Comparison of ENCODE assay signal across 8 cellular contexts in the genomic region with DNA sequence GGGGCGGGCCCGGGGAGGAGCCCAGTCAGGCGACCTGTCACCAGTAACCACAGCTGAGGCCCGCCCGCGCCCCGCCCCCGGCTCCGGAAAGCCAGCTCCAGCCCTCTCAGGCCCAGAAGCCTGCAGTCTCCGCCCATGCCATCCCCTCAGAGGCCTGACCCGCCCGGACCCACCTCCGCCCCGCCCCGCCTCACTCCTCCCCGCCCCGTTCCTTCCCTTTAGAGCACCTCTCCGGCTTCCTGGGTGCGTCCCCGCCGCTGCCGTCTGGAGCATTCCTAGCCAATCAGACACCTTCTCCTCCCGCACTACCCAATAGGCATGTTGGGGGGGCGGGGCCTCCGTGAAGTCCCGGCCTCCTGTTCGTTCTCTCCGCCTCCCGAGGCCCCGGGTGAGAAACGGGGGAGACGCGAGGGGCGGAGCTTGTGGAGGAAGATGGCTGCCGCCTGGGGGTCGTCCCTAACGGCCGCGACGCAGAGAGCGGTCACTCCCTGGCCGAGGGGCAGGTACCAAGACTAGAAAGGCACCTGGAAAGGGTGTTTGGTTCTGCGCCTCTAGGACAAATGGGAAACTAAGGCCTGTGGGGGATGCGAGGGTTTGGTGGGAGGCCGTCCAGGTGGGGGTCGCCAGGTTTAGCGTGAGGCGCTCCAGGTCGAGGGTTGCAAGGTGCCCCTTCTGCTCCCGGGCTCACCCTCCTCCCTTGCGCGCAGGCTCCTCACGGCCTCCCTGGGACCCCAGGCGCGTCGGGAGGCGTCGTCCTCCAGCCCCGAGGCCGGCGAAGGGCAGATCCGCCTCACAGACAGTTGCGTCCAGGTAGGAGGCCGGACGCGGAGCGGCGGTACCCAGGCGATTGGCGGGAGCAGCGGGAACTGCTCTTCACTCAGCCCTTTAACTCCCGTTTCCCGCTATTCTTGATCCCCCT. TPM values are rescaled to one million over a fixed set of nuclear protein-coding genes. Genes with fewer than 3 reads are reported as not detected.
DNase-seq lines count a peak whose midpoint lies in the region; ATAC-seq, FAIRE-seq and TF ChIP-seq lines count a peak whose summit lies in the region.

ISCA2 (plus strand) TSS at position 423 of the 919 bp plus-strand sequence; CDS start at position 433, 10 bp downstream.

- H3K79me2 ChIP-seq in keratinocyte (ENCODE audit: control insufficient read depth, insufficient read depth, low read length) = peaks cover 37% of the 10 kb centered on the region

- H3K27ac ChIP-seq in keratinocyte (ENCODE audit: control insufficient read depth, insufficient read depth, low read length) = peak within 1 kb of the TSS; percentile 82

- H3K27me3 ChIP-seq in keratinocyte (ENCODE audit: control insufficient read depth, extremely low read depth, insufficient read depth, low read length) = no peaks in the 10 kb centered on the region

- peak within 1 kb of the TSS; percentile 99 for H2AFZ ChIP-seq in keratinocyte (ENCODE audit: control insufficient read depth, low read length)

- peak within 1 kb of the TSS; percentile 88 to 95 (median 92) for H3K4me3 ChIP-seq in keratinocyte (ENCODE audit: control insufficient read depth in 2 of 3, extremely low read depth in 1 of 3, insufficient read depth in 2 of 3, low read depth in 1 of 3, low read length in 3 of 3)

- H3K4me2 ChIP-seq in keratinocyte (ENCODE audit: control insufficient read depth, extremely low read depth, insufficient read depth, low read depth, low read length) = peak within 1 kb of the TSS; percentile 100

- H3K9ac ChIP-seq in keratinocyte (ENCODE audit: control insufficient read depth, extremely low read depth, insufficient read depth, low read length) = peak within 1 kb of the TSS; percentile 89

- H3K36me3 ChIP-seq in keratinocyte (ENCODE audit: control insufficient read depth in 2 of 2, extremely low read depth in 1 of 2, insufficient read depth in 2 of 2, low read length in 2 of 2) = no peaks in the 10 kb centered on the region

- DNase-seq in AG09319 (ENCODE audit: extremely low read depth, low read depth) (peak; percentile 98), NCI-H446 treated with DMSO at 0.1 percent for 48 hours (lab: John Stamatoyannopoulos, UW) (peak; percentile 99), cerebellar cortex (ENCODE audit: low spot score) (peak; percentile 99), keratinocyte (ENCODE audit: low read depth, low spot score) (peak; percentile 96)
- DNase-seq in stimulated activated CD4-positive, alpha-beta T cell treated with anti-CD3 and anti-CD28 coated beads, Interleukin-15, amount 100 ng/mL, for 1 hour (ENCODE audit: low read depth in 1 of 2, low spot score in 1 of 2) = peak; percentile 99

- H3K9me3 ChIP-seq in keratinocyte (ENCODE audit: control insufficient read depth, low read depth, low read length) = no peaks in the 10 kb centered on the region

- FAIRE-seq in keratinocyte (lab: Jason Lieb, UNC) = no peak

- ATAC-seq in GM19035 (IDR thresholded peaks at IDR 0.05; ENCODE audit: unreplicated experiment) (peak; percentile 88), HG03354 (IDR thresholded peaks at IDR 0.05; ENCODE audit: poor library complexity, severe bottlenecking, unreplicated experiment) (peak; percentile 86)
- peak; percentile 94 to 95 for ATAC-seq in activated CD4-positive, CD25-positive, alpha-beta regulatory T cell treated with anti-CD3 and anti-CD28 coated beads, Interleukin-2, amount 50 U/mL, for 24 hours

- no peaks in the 10 kb centered on the region for H3K9me1 ChIP-seq in keratinocyte (ENCODE audit: control insufficient read depth, extremely low read depth, insufficient read depth, low read length)

- dilution Hi-C loops in keratinocyte (cut with MboI; ENCODE audit: extremely low pct_ligation_motif_present, low sequenced_read_pairs) = no loop called here

- H3K4me1 ChIP-seq in keratinocyte (ENCODE audit: control insufficient read depth, extremely low read depth, insufficient read depth, low read length) = peaks cover 29% of the 10 kb centered on the region

- TF ChIP-seq CTCF in AG09319 (IDR thresholded peaks at IDR 0.05; ENCODE audit: low read depth, low read length) (no peak), keratinocyte (optimal IDR thresholded peaks at IDR 0.05 in 1 of 3, IDR thresholded peaks at IDR 0.05 in 1 of 3, conservative IDR thresholded peaks at IDR 0.05 in 1 of 3; ENCODE audit: extremely low read depth in 1 of 3, insufficient read depth in 2 of 3, low read length in 3 of 3) (no peak)

- no peaks in the 10 kb centered on the region for H4K20me1 ChIP-seq in keratinocyte (ENCODE audit: control insufficient read depth, extremely low read depth, insufficient read depth, low read length)

RNA-seq across cellular contexts. Expression of gene ISCA2, which starts in this region (rescaled TPM):
- polyA plus RNA-seq in keratinocyte = 23.3 to 33.0 TPM (median 26.6 TPM) in 3 replicates
- 3.1 TPM for polyA plus RNA-seq in keratinocyte (2011; ENCODE audit: low read depth)
- polyA plus RNA-seq in keratinocyte (2011; cell fraction: cytosol; rRNA removed) = 21.7 and 37.6 TPM in 2 replicates
- polyA plus RNA-seq in keratinocyte (2011; cell fraction: nucleus; rRNA removed) = 10.2 and 14.3 TPM in 2 replicates
- polyA plus RNA-seq in keratinocyte (2012; ENCODE audit: low replicate concordance) = 15.6 and 15.8 TPM in 2 replicates
- polyA minus RNA-seq in keratinocyte = 1.5 to 6.8 TPM (median 4.9 TPM) in 3 replicates
- polyA minus RNA-seq in keratinocyte (2011; cell fraction: cytosol; rRNA and poly(A)+ RNA removed) = 14.2 TPM
- 0.84 and 1.4 TPM in 2 replicates for polyA minus RNA-seq in keratinocyte (2011; cell fraction: nucleus; rRNA and poly(A)+ RNA removed)

Comparison
In these comparisons a context has a peak if more than half of its experiments do, and no peak if none do; other contexts are left out.
1. Peak in every context shown above with its lines: DNase-seq, ATAC-seq, H3K4me3 ChIP-seq and H3K27ac ChIP-seq.